In the genomic region with DNA sequence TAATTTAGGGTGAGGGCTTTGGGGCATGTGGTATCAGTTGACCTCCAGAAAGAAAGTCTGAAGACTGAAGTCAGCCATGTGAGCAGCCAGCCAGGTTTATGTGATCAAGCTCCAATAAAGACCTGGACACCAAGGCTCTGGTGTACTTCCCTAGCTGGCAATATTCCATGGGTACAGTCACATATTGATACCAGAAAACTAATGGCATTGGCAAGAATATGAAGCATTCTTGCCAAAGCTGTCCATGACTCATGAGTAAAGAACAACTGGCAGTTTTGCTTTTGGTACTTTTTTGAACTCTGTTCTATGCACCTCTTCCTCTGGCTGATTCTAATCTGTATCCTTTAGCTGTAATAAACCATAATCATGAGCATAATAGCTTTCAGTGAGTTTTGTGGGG, we compare ENCODE assay signal across 13 cellular contexts.
A peak's percentile ranks its signal among the peaks of the same experiment; 100 is the strongest.
DNase-seq lines count a peak whose midpoint lies in the region; ATAC-seq and TF ChIP-seq lines count a peak whose summit lies in the region.
"Had no signal": no experiment of that assay in that cellular context is flagged by ENCODE, and none has a peak within 500 bp of the region (broad histone marks: within the 10 kb centered on the region; RNA-seq: fewer than 3 reads in every experiment).

No MANE protein-coding gene starts in this region.

- no peak overlapping the region for H3K4me3 ChIP-seq in AG10803 (ENCODE audit: low read length)
- no peak overlapping the region for H3K4me3 ChIP-seq in body of pancreas

- no peaks in the 10 kb centered on the region for H3K36me3 ChIP-seq in body of pancreas (replicated peaks in 1 of 2; ENCODE audit: insufficient read depth in 1 of 2, low read depth in 2 of 2)

- DNase-seq in AG10803 (ENCODE audit: low read depth) (peak; percentile 18), M059J (ENCODE audit: low read depth) (peak; percentile 97), body of pancreas (peak; percentile 62 to 89 (median 79)), kidney tubule cell (ENCODE audit: low spot score) (peak; percentile 72), NCI-H187 (lab: John Stamatoyannopoulos, UW) (no peak)
- DNase-seq in activated CD8-positive, alpha-beta memory T cell treated with anti-CD3 and anti-CD28 coated beads for 24 hours, result no peak
- DNase-seq in activated CD8-positive, alpha-beta memory T cell treated with anti-CD3 and anti-CD28 coated beads, Interleukin-2, amount 10 ng/mL, durations not matched to agents 7 days and 5 days, result no peak
- DNase-seq: activated CD4-positive, alpha-beta memory T cell treated with anti-CD3 and anti-CD28 coated beads for 36 hours; amygdala; NCI-H2081; stimulated activated CD4-positive, alpha-beta T cell treated with anti-CD3 and anti-CD28 coated beads, Interleukin-12 subunit alpha, Interleukin-12 subunit beta, amount 100 ng/mL, for 4 hours had no signal

- CTCF ChIA-PET in activated CD8-positive, alpha-beta memory T cell treated with anti-CD3 and anti-CD28 coated beads, Interleukin-2, amount 10 ng/mL, durations not matched to agents 7 days and 5 days (lab: Charles Lee), result no interaction called here

- H3K9me3 ChIP-seq in body of pancreas, result no peaks in the 10 kb centered on the region

- H3K27ac Mint-ChIP-seq in activated CD8-positive, alpha-beta memory T cell treated with anti-CD3 and anti-CD28 coated beads, Interleukin-2, amount 10 ng/mL, durations not matched to agents 7 days and 5 days, result no peak overlapping the region
- H3K27ac Mint-ChIP-seq: activated CD4-positive, alpha-beta memory T cell treated with anti-CD3 and anti-CD28 coated beads for 36 hours; activated T-helper 2 cell treated with anti-CD3 and anti-CD28 coated beads, Interferon-gamma antibody, Interleukin-2, Interleukin-4, amounts not matched to agents 10 μg/mL and 5 μg/mL and 100 μg/mL, durations not matched to agents 14 hours and 24 hours and 36 hours had no signal

- no peak for TF ChIP-seq POLR2A in body of pancreas (IDR thresholded peaks at IDR 0.05)

- H3K27ac ChIP-seq in body of pancreas, result peak overlapping the region; percentile 44 to 62 (median 54)

- no peaks in the 10 kb centered on the region for H3K27me3 Mint-ChIP-seq in activated CD8-positive, alpha-beta memory T cell treated with anti-CD3 and anti-CD28 coated beads, Interleukin-2, amount 10 ng/mL, durations not matched to agents 7 days and 5 days
- H3K27me3 Mint-ChIP-seq: activated CD4-positive, alpha-beta memory T cell treated with anti-CD3 and anti-CD28 coated beads for 36 hours had no signal

- ATAC-seq in body of pancreas, result peak; percentile 99
- no peak for ATAC-seq in HG03280 (IDR thresholded peaks at IDR 0.05; ENCODE audit: unreplicated experiment)
- no peak for ATAC-seq in activated CD8-positive, alpha-beta memory T cell treated with anti-CD3 and anti-CD28 coated beads, Interleukin-2, amount 10 ng/mL, durations not matched to agents 7 days and 5 days

- no peak overlapping the region for H3K4me3 Mint-ChIP-seq in activated CD8-positive, alpha-beta memory T cell treated with anti-CD3 and anti-CD28 coated beads, Interleukin-2, amount 10 ng/mL, durations not matched to agents 7 days and 5 days
- H3K4me3 Mint-ChIP-seq: activated CD4-positive, alpha-beta memory T cell treated with anti-CD3 and anti-CD28 coated beads for 36 hours had no signal

- peaks cover 15% of the 10 kb centered on the region for H3K4me1 ChIP-seq in body of pancreas

- no peak for TF ChIP-seq CTCF in AG10803 (conservative IDR thresholded peaks at IDR 0.05; ENCODE audit: low read length)
- no peak for TF ChIP-seq CTCF in body of pancreas (IDR thresholded peaks at IDR 0.05)

- no peaks in the 10 kb centered on the region for H3K27me3 ChIP-seq in body of pancreas

- intact Hi-C loops in body of pancreas (cut with DNase I), result no loop called here

- no peaks in the 10 kb centered on the region for H3K9me3 Mint-ChIP-seq in activated CD8-positive, alpha-beta memory T cell treated with anti-CD3 and anti-CD28 coated beads, Interleukin-2, amount 10 ng/mL, durations not matched to agents 7 days and 5 days (ENCODE audit: low read depth)
- H3K9me3 Mint-ChIP-seq: activated CD4-positive, alpha-beta memory T cell treated with anti-CD3 and anti-CD28 coated beads for 36 hours; activated T-helper 2 cell treated with anti-CD3 and anti-CD28 coated beads, Interferon-gamma antibody, Interleukin-2, Interleukin-4, amounts not matched to agents 10 μg/mL and 5 μg/mL and 100 μg/mL, durations not matched to agents 14 hours and 24 hours and 36 hours had no signal

- H3K36me3 Mint-ChIP-seq in activated CD8-positive, alpha-beta memory T cell treated with anti-CD3 and anti-CD28 coated beads, Interleukin-2, amount 10 ng/mL, durations not matched to agents 7 days and 5 days, result no peaks in the 10 kb centered on the region
- H3K36me3 Mint-ChIP-seq: activated CD4-positive, alpha-beta memory T cell treated with anti-CD3 and anti-CD28 coated beads for 36 hours had no signal

- H3K4me1 Mint-ChIP-seq in activated CD8-positive, alpha-beta memory T cell treated with anti-CD3 and anti-CD28 coated beads, Interleukin-2, amount 10 ng/mL, durations not matched to agents 7 days and 5 days, result no peaks in the 10 kb centered on the region

Comparison
In these comparisons a context has a peak if more than half of its experiments do, and no peak if none do; other contexts are left out.
1. DNase-seq: peak in AG10803 (single experiment), M059J (single experiment), body of pancreas (4 of 4) and kidney tubule cell (single experiment); none in activated CD8-positive, alpha-beta memory T cell treated with anti-CD3 and anti-CD28 coated beads for 24 hours (single experiment), activated CD8-positive, alpha-beta memory T cell treated with anti-CD3 and anti-CD28 coated beads, Interleukin-2, amount 10 ng/mL, durations not matched to agents 7 days and 5 days (single experiment) and NCI-H187 (0 of 2).